Comparison of ENCODE assay signal across 8 cellular contexts in the genomic region with DNA sequence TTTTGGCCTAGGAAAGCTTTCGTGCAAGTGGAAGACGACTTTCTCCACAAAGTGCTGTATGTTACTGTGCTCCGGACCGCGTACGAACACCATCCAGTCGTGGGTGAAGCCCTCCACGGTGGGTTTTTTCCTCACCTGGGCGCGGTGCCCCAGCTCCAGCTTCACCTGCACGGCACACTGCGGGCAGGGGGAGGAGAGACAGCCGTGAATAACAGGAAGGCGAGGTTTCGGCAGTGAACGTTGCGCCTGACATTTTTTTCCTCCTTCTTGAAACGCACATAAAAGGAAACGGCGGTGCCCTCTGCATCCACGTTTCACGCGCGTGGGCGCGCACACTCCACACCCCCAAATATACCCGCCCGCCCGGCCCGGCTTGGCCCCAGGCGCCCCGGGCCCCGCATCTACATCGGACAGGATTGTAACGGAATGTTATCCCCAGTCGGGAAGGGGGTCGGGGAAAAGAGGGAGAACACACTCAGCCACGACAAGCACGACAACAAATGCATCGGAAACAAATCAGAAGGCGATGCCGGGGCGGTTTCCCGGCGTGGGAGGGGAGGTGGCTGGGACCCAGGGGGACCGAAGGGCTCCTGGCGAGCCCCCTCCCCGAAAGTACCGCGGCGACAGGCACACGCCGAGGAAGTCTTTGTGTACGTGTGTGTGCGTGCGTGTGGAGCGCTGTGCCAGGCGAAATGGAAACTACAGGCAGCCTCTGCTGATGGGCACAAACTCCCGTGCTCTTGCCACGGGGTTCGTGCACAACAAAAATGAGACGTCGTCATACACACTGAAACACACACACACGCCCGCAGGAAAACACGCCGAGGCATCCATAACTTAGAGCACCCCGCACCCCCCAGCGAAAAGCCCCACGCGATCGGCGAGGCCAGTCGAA. TPM values are rescaled to one million over a fixed set of nuclear protein-coding genes. Genes with fewer than 3 reads are reported as not detected.
DNase-seq lines count a peak whose midpoint lies in the region; ATAC-seq and TF ChIP-seq lines count a peak whose summit lies in the region.

No MANE protein-coding gene starts in this region.

- no peaks in the 10 kb centered on the region for H3K36me3 ChIP-seq in right lobe of liver

- peaks cover 0 to 10% (median 0%) of the 10 kb centered on the region in 4 donors for H3K4me1 ChIP-seq in right lobe of liver

- no peaks in the 10 kb centered on the region for H3K9me3 ChIP-seq in right lobe of liver

- H3K4me1 Mint-ChIP-seq in activated CD4-positive, alpha-beta T cell treated with anti-CD3 and anti-CD28 coated beads, Interleukin-2, amount 10 ng/mL, durations not matched to agents 24 days and 14 days, result peaks cover 52% of the 10 kb centered on the region

- H3K36me3 Mint-ChIP-seq in activated CD4-positive, alpha-beta T cell treated with anti-CD3 and anti-CD28 coated beads, Interleukin-2, amount 10 ng/mL, durations not matched to agents 24 days and 14 days (ENCODE audit: low read depth), result peaks cover 22% of the 10 kb centered on the region

- H3K4me3 ChIP-seq in HL-60 (replicated peaks; ENCODE audit: insufficient read depth, low read length) (peak overlapping the region; percentile 71), right lobe of liver (peak overlapping the region; percentile 72 to 80 (median 79))

- WGBS in right lobe of liver (ENCODE audit: insufficient coverage, low coverage, low lambda C conversion rate, missing lambda C conversion rate), result under 1% methylated on average over 48 of the region's 74 CpGs

- TF ChIP-seq CTCF in HL-60 (IDR thresholded peaks at IDR 0.05; ENCODE audit: insufficient read depth, low read length) (no peak), right lobe of liver (IDR thresholded peaks at IDR 0.05) (no peak)

- H3K9me3 Mint-ChIP-seq in activated CD4-positive, alpha-beta T cell treated with anti-CD3 and anti-CD28 coated beads, Interleukin-2, amount 10 ng/mL, durations not matched to agents 24 days and 14 days, result no peaks in the 10 kb centered on the region

- H3K27me3 Mint-ChIP-seq in activated CD4-positive, alpha-beta T cell treated with anti-CD3 and anti-CD28 coated beads, Interleukin-2, amount 10 ng/mL, durations not matched to agents 24 days and 14 days, result no peaks in the 10 kb centered on the region

- peak in 2 of 4 donors; percentile 3 to 6 for ATAC-seq in right lobe of liver
- ATAC-seq in GM18498 (IDR thresholded peaks at IDR 0.05; ENCODE audit: unreplicated experiment), result no peak

- peak overlapping the region; percentile 92 for H3K4me3 Mint-ChIP-seq in activated CD4-positive, alpha-beta T cell treated with anti-CD3 and anti-CD28 coated beads, Interleukin-2, amount 10 ng/mL, durations not matched to agents 24 days and 14 days

- DNase-seq in AG08396 (ENCODE audit: low spot score) (peak; percentile 36), HL-60 (ENCODE audit: low read depth in 1 of 2, low spot score in 1 of 2) (peak in 1 of 2 experiments; percentile 7), dedifferentiated amniotic fluid mesenchymal stem cell (ENCODE audit: extremely low spot score) (peak; percentile 36), right lobe of liver (peak; percentile 39 to 60 (median 47)), COLO829 (ENCODE audit: low spot score) (no peak)
- DNase-seq in activated CD4-positive, alpha-beta T cell treated with anti-CD3 and anti-CD28 coated beads, Interleukin-2, amount 10 ng/mL, durations not matched to agents 24 days and 14 days, result peak; percentile 84
- peak; percentile 17 to 27 for DNase-seq in stimulated activated CD4-positive, alpha-beta T cell treated with anti-CD3 and anti-CD28 coated beads, Interleukin-4, amount 100 ng/mL, for 48 hours (ENCODE audit: low read depth in 2 of 2)

- no peak for TF ChIP-seq POLR2A in right lobe of liver (IDR thresholded peaks at IDR 0.05)

- intact Hi-C loops in activated CD4-positive, alpha-beta T cell treated with anti-CD3 and anti-CD28 coated beads, Interleukin-2, amount 10 ng/mL, durations not matched to agents 24 days and 14 days (cut with micrococcal nuclease), result loop anchor here (5.0 kb wide), 7 partner anchors 179 to 579 kb away; no protein-coding TSS in a partner anchor
- intact Hi-C loops in right lobe of liver (cut with DNase I), result loop anchor here in 1 of 2 donors (10.0 kb wide), 1 partner anchor 324 kb away; no protein-coding TSS in a partner anchor

- H3K27me3 ChIP-seq in HL-60 (ENCODE audit: insufficient read depth, poor library complexity, severe bottlenecking) (no peaks in the 10 kb centered on the region), right lobe of liver (no peaks in the 10 kb centered on the region)

- H3K27ac ChIP-seq in HL-60 (replicated peaks), result peak overlapping the region; percentile 57; the same call in 1 of the 2 replicates
- H3K27ac ChIP-seq in right lobe of liver, result peak overlapping the region in 1 of 3 donors; percentile 71

- H3K27ac Mint-ChIP-seq in activated CD4-positive, alpha-beta T cell treated with anti-CD3 and anti-CD28 coated beads, Interleukin-2, amount 10 ng/mL, durations not matched to agents 24 days and 14 days, result peak overlapping the region; percentile 98

RNA-seq across cellular contexts. Expression of gene MLLT3, which starts 1.4 kb away (rescaled TPM):
- total RNA-seq in activated CD4-positive, alpha-beta T cell treated with anti-CD3 and anti-CD28 coated beads, Interleukin-2, amount 10 ng/mL, durations not matched to agents 24 days and 14 days, result 26.5 and 27.8 TPM in 2 replicates
- 1 to 10 TPM in 3 of 6 experiments, under 1 TPM in 3; 0.43 to 2.5 (median 1.2) TPM for total RNA-seq in right lobe of liver
